7 cellular contexts compared by ENCODE assay signal in the genomic region with DNA sequence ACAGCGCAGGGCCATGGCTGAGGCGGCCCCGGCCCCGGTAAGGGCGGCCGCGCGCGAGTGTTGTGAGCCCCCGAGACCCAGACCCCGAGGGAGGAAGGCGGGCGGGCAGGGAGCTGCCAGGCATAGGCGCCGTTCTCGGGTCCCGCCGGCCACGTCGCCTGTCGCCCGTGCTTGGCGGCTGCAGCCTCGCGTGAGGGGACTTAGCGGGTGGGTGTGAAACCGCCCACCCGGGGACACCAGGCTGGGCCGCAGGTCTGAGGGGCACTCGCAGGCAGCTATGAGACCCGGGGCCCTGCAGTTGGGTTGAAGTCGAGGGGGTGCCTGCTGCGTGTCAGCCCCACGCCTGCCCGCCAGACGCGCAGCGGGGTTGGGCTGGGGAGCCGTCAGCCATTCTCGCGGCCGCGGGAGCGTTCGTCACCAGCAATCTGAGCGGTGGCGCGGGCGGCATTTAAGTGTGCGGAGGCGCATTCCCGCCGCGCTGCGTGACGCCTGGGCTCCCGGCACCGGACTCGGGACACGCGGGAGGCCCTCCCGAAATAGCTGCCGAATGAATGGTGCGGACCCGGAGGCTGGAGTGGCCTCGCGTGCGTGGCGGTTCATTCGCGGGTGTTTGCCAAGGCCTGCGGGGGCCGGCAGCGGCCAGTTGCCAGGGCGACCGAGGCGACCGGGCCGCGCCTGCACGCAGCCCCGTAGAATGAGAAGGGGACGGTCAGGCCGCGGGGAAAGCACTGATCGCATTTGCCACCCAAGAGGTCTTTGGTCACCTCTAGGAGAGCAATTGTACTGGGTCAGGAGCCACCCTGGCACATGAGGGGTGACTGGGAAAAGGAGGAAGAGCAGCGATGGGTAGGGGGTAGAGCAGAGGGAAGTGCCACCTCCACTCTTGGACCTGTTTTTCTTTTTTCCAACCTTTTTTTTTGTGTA. TPM values are rescaled to one million over a fixed set of nuclear protein-coding genes. Genes with fewer than 3 reads are reported as not detected.
DNase-seq lines count a peak whose midpoint lies in the region; ATAC-seq and TF ChIP-seq lines count a peak whose summit lies in the region.

No MANE protein-coding gene starts in this region.

- H3K27me3 ChIP-seq in dorsolateral prefrontal cortex (no peaks in the 10 kb centered on the region), right lobe of liver (no peaks in the 10 kb centered on the region)

- peak overlapping the region; percentile 62 to 95 (median 88) for H3K27ac ChIP-seq in dorsolateral prefrontal cortex
- peak overlapping the region; percentile 72 to 89 (median 82) for H3K27ac ChIP-seq in right lobe of liver

- peaks cover 0 to 18% (median 0%) of the 10 kb centered on the region in 4 donors for H3K4me1 ChIP-seq in right lobe of liver

- intact Hi-C loops in dorsolateral prefrontal cortex (cut with DNase I) = loop anchor here (1.0 to 10.0 kb wide), 4 partner anchors 22 to 91 kb away; partner anchors contain the start of genes ZNF425 (in 2 of the 2), ZNF212 (in 1 of the 2) and ZNF282 (in 1 of the 2)
- intact Hi-C loops in right lobe of liver (cut with DNase I) = no loop called here

- no peak for TF ChIP-seq POLR2A in right lobe of liver (IDR thresholded peaks at IDR 0.05)

- TF ChIP-seq CTCF in dorsolateral prefrontal cortex (IDR thresholded peaks at IDR 0.05 in 54 of 56, conservative IDR thresholded peaks at IDR 0.05 in 2 of 56; ENCODE audit: low read depth in 1 of 56, partially characterized antibody in 56 of 56) = peak in 4 of 56 donors; percentile 4 to 17 (median 7)
- TF ChIP-seq CTCF in right lobe of liver (IDR thresholded peaks at IDR 0.05) = no peak

- no peaks in the 10 kb centered on the region for H3K36me3 ChIP-seq in right lobe of liver

- ATAC-seq in GM18499 (IDR thresholded peaks at IDR 0.05; ENCODE audit: insufficient read depth, unreplicated experiment) = peak; percentile 11
- peak; percentile 30 for ATAC-seq in HG02571 (IDR thresholded peaks at IDR 0.05; ENCODE audit: unreplicated experiment)
- peak; percentile 50 to 65 (median 58) for ATAC-seq in right lobe of liver

- peak overlapping the region; percentile 64 to 97 (median 85) for H3K4me3 ChIP-seq in dorsolateral prefrontal cortex
- H3K4me3 ChIP-seq in right lobe of liver = peak overlapping the region; percentile 84 to 94 (median 86)

- H3K9me3 ChIP-seq in right lobe of liver = no peaks in the 10 kb centered on the region

- WGBS in right lobe of liver (ENCODE audit: insufficient coverage, low coverage, low lambda C conversion rate, missing lambda C conversion rate) = 0% methylated on average over 45 of the region's 87 CpGs

- DNase-seq in NAMALWA (ENCODE audit: low spot score) (peak; percentile 77), dorsolateral prefrontal cortex (peak in 9 of 10 donors; percentile 40 to 82 (median 56)), right lobe of liver (peak; percentile 63 to 73 (median 66))
- DNase-seq in activated CD4-positive, alpha-beta T cell treated with anti-CD3 and anti-CD28 coated beads, Interleukin-2, amount 50 U/mL, for 4 hours = peak; percentile 62
- DNase-seq in stimulated activated CD4-positive, alpha-beta T cell treated with anti-CD3 and anti-CD28 coated beads, Interleukin-4, amount 100 ng/mL, for 48 hours (ENCODE audit: low read depth in 2 of 2) = peak; percentile 45 to 49

RNA-seq across cellular contexts. Expression of gene ZNF398, which starts 0.7 kb away (rescaled TPM):
- total RNA-seq in dorsolateral prefrontal cortex (10 to 100 TPM; 16.7 to 30.3 (median 24.1) TPM), right lobe of liver (1 to 10 TPM; 5.3 to 7.9 (median 6.2) TPM)

RNA-seq across cellular contexts. Expression of gene ZNF425, which starts 21.9 kb away (rescaled TPM):
- total RNA-seq in dorsolateral prefrontal cortex (10 to 100 TPM in 3 of 120 experiments, 1 to 10 TPM in 117; 3.9 to 11.4 (median 6.6) TPM), right lobe of liver (1 to 10 TPM in 1 of 6 experiments, under 1 TPM in 5; 0.06 to 1.4 (median 0.44) TPM)

RNA-seq across cellular contexts. Expression of gene ZNF282, which starts 47.4 kb away (rescaled TPM):
- total RNA-seq in dorsolateral prefrontal cortex = 10 to 100 TPM; 14.8 to 29.7 (median 20.7) TPM
- total RNA-seq in right lobe of liver = 10 to 100 TPM in 3 of 6 experiments, 1 to 10 TPM in 3; 7.1 to 13.2 (median 10.0) TPM

RNA-seq across cellular contexts. Expression of gene ZNF786, which starts 57.5 kb away (rescaled TPM):
- total RNA-seq in dorsolateral prefrontal cortex (10 to 100 TPM in 115 of 120 experiments, 1 to 10 TPM in 5; 7.0 to 22.7 (median 15.0) TPM), right lobe of liver (1 to 10 TPM; 2.0 to 2.7 (median 2.4) TPM)

Comparison
In these comparisons a context has a peak if more than half of its experiments do, and no peak if none do; other contexts are left out.
1. Peak in every context shown above with its lines: DNase-seq, ATAC-seq, H3K4me3 ChIP-seq and H3K27ac ChIP-seq.
2. intact Hi-C loops: an anchor here in dorsolateral prefrontal cortex (1.0 to 10.0 kb wide); none called in right lobe of liver.